Comparison of ENCODE assay signal across 8 cellular contexts in the genomic region with DNA sequence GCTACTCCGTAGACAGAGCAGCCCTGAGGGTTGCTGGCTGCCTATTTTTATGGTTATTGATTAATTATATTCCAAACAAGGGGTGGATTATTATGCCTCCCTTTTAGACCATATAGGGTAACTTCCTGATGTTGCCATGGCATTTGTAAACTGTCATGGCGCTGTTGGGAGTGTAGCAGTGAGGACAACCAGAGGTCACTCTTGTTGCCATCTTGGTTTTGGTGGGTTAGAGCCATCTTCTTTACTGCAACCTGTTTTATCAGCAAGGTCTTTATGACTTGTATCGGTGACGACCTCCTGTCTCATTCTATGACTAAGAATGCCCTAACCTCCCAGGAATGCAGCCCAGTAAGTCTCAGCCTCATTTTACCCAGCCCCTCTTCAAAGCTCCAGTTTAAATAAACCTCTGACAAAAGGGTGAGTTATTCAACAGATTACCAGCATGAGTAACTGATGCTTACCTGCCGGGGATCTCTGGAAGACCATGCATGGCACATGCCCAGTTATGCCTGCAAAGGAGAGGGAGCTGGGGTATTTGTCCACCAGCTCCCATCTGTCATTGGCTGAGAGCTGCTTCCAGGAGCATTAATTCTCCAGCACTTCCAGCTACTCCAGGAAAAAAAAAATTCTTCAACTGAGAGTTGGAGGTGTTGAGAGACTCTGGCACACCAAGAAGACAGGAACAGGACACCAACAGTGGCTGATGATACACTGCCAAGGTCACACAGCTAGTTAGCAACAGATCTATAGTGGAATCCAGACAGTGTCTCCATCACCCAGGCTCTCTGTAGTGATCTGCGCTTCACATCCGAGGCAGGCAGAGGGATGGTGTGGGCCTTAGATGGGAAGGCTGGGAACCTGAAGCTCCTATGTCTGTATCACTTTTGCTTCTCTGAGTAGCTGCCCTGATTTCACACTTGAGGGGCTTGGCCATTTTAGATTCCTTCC. TPM values are rescaled to one million over a fixed set of nuclear protein-coding genes. Genes with fewer than 3 reads are reported as not detected.
DNase-seq lines count a peak whose midpoint lies in the region; ATAC-seq and TF ChIP-seq lines count a peak whose summit lies in the region.

No MANE protein-coding gene starts in this region.

- H3K27me3 Mint-ChIP-seq in dendritic cell treated with granulocyte-macrophage colony-stimulating factor and Interleukin-4, amounts not matched to agents 40 ng/mL and 50 ng/mL, for 4 days, result no peaks in the 10 kb centered on the region
- no peaks in the 10 kb centered on the region for H3K27me3 Mint-ChIP-seq in naive B cell

- peaks cover 8% of the 10 kb centered on the region for H3K9me3 Mint-ChIP-seq in dendritic cell treated with granulocyte-macrophage colony-stimulating factor and Interleukin-4, amounts not matched to agents 40 ng/mL and 50 ng/mL, for 4 days
- H3K9me3 Mint-ChIP-seq in naive B cell, result peaks cover 0 to 16% (median 4%) of the 10 kb centered on the region in 7 donors

- peaks cover 37% of the 10 kb centered on the region for H3K36me3 ChIP-seq in DND-41 (ENCODE audit: insufficient read depth, low read length)

- DNase-seq in DND-41 (no peak), M059J (ENCODE audit: low read depth) (peak; percentile 84), naive B cell (no peak), NCI-H2227 (lab: John Stamatoyannopoulos, UW; ENCODE audit: unreplicated experiment) (no peak)

- peaks cover 51% of the 10 kb centered on the region for H3K36me3 Mint-ChIP-seq in dendritic cell treated with granulocyte-macrophage colony-stimulating factor and Interleukin-4, amounts not matched to agents 40 ng/mL and 50 ng/mL, for 4 days (ENCODE audit: low read depth)
- peaks cover 11 to 27% of the 10 kb centered on the region in 2 donors for H3K36me3 Mint-ChIP-seq in naive B cell

- peaks cover 38% of the 10 kb centered on the region for H3K4me1 ChIP-seq in DND-41 (ENCODE audit: insufficient read depth, low read length)

- ATAC-seq in DND-41 (ENCODE audit: insufficient read depth, low read depth) (no peak), naive B cell (ENCODE audit: low read depth in 2 of 2) (no peak), GM21528 (IDR thresholded peaks at IDR 0.05; ENCODE audit: low FRiP score, unreplicated experiment) (no peak), GM18520 (IDR thresholded peaks at IDR 0.05; ENCODE audit: unreplicated experiment) (no peak), GM19467 (IDR thresholded peaks at IDR 0.05; ENCODE audit: unreplicated experiment) (no peak)

- peak overlapping the region; percentile 15 for H3K27ac Mint-ChIP-seq in dendritic cell treated with granulocyte-macrophage colony-stimulating factor and Interleukin-4, amounts not matched to agents 40 ng/mL and 50 ng/mL, for 4 days
- H3K27ac Mint-ChIP-seq in naive B cell, result peak overlapping the region; percentile 96 to 100 (median 98)

- TF ChIP-seq CTCF in DND-41 (IDR thresholded peaks at IDR 0.05; ENCODE audit: borderline replicate concordance, extremely low read depth, low read length, poor library complexity, severe bottlenecking), result no peak

- intact Hi-C loops in dendritic cell treated with granulocyte-macrophage colony-stimulating factor and Interleukin-4, amounts not matched to agents 40 ng/mL and 50 ng/mL, for 4 days (cut with micrococcal nuclease), result loop anchor here (5.0 kb wide), 1 partner anchor 208 kb away; no protein-coding TSS in a partner anchor

- no peak overlapping the region for H3K9ac ChIP-seq in DND-41 (ENCODE audit: low read depth, low read length)

- no peak overlapping the region for H3K4me3 Mint-ChIP-seq in dendritic cell treated with granulocyte-macrophage colony-stimulating factor and Interleukin-4, amounts not matched to agents 40 ng/mL and 50 ng/mL, for 4 days
- peak overlapping the region in 4 of 8 donors; percentile 16 to 65 (median 57) for H3K4me3 Mint-ChIP-seq in naive B cell

- H3K27me3 ChIP-seq in DND-41 (ENCODE audit: insufficient read depth, low read length, poor library complexity), result no peaks in the 10 kb centered on the region

- H3K4me1 Mint-ChIP-seq in dendritic cell treated with granulocyte-macrophage colony-stimulating factor and Interleukin-4, amounts not matched to agents 40 ng/mL and 50 ng/mL, for 4 days (ENCODE audit: low read depth), result peaks cover 46% of the 10 kb centered on the region
- H3K4me1 Mint-ChIP-seq in naive B cell, result peaks cover 35 to 81% (median 68%) of the 10 kb centered on the region in 3 donors

- H3K79me2 ChIP-seq in DND-41 (ENCODE audit: insufficient read depth, low read length), result no peaks in the 10 kb centered on the region

- no peaks in the 10 kb centered on the region for H3K9me3 ChIP-seq in DND-41 (ENCODE audit: insufficient read depth, low read length, severe bottlenecking)

- no peaks in the 10 kb centered on the region for H4K20me1 ChIP-seq in DND-41 (ENCODE audit: insufficient read depth, low read length)

- H3K4me3 ChIP-seq in DND-41 (ENCODE audit: low read depth in 1 of 2, low read length in 2 of 2), result no peak overlapping the region

- peak overlapping the region; percentile 95 for H3K27ac ChIP-seq in DND-41 (ENCODE audit: low read length)

- no peak overlapping the region for H3K4me2 ChIP-seq in DND-41 (ENCODE audit: insufficient read depth, low read length)

- no peak overlapping the region for H2AFZ ChIP-seq in DND-41 (ENCODE audit: low read depth, low read length)

RNA-seq across cellular contexts. Expression of a gene that starts 36.6 kb away (rescaled TPM):
- total RNA-seq in M059J (2014; rRNA removed; shearing (Covaris generic)), result 0.15 TPM in 2 replicates
- 100 to 1,000 TPM in 1 of 6 donors, 10 to 100 TPM in 5; 47.9 to 118 (median 74.5) TPM for polyA plus RNA-seq in naive B cell (ENCODE audit: low read depth in 6 of 6)

RNA-seq across cellular contexts. Expression of a gene that starts 51.6 kb away (rescaled TPM):
- 8.5 and 13.1 TPM in 2 replicates for total RNA-seq in M059J (2014; rRNA removed; shearing (Covaris generic))
- 1,000 to 10,000 TPM in 1 of 6 donors, 100 to 1,000 TPM in 5; 355 to 1,202 (median 525) TPM for polyA plus RNA-seq in naive B cell (ENCODE audit: low read depth in 6 of 6)
